ENCODE assay signal across 24 cellular contexts in genomic region chr17:40129498-40129897, GRCh38. TPM values are rescaled to one million over a fixed set of nuclear protein-coding genes. Genes with fewer than 3 reads are reported as not detected.
A peak's percentile ranks its signal among the peaks of the same experiment; 100 is the strongest.
DNase-seq lines count a peak whose midpoint lies in the region; ATAC-seq and TF ChIP-seq lines count a peak whose summit lies in the region.
"Had no signal": no experiment of that assay in that cellular context is flagged by ENCODE, and none has a peak within 500 bp of the region (broad histone marks: within the 10 kb centered on the region; RNA-seq: fewer than 3 reads in every experiment).

No MANE protein-coding gene starts in this region.

- ATAC-seq in Panc1 (no peak), HG03378 (IDR thresholded peaks at IDR 0.05; ENCODE audit: unreplicated experiment) (no peak)
- ATAC-seq: heart right ventricle, sciatic nerve had no signal

- intact Hi-C loops in Panc1 (cut with micrococcal nuclease; ENCODE audit: unreplicated experiment) = no loop called here

- H3K4me3 ChIP-seq in Panc1 (ENCODE audit: low read depth in 2 of 2, low read length in 2 of 2) = no peak overlapping the region
- H3K4me3 ChIP-seq: adrenal gland, heart right ventricle, ovary, tibial artery had no signal

- CTCF ChIA-PET in Panc1 (lab: Charles Lee) = no interaction called here

- TF ChIP-seq CTCF in Panc1 (IDR thresholded peaks at IDR 0.05) (no peak), chondrocyte (IDR thresholded peaks at IDR 0.05) (no peak), progenitor cell of endocrine pancreas (IDR thresholded peaks at IDR 0.05; ENCODE audit: unreplicated experiment) (peak; percentile 16)

- no peaks in the 10 kb centered on the region for H3K27me3 ChIP-seq in Panc1 (ENCODE audit: control insufficient read depth, insufficient read depth, low read length)
- H3K27me3 ChIP-seq: adrenal gland, heart right ventricle, ovary, tibial artery had no signal

- H3K27ac ChIP-seq in Panc1 (ENCODE audit: low read length) = no peak overlapping the region
- H3K27ac ChIP-seq: 22Rv1, adrenal gland, ovary, tibial artery had no signal

- H3K9me3 Mint-ChIP-seq in chondrocyte (ENCODE audit: low read depth) = no peaks in the 10 kb centered on the region
- H3K9me3 Mint-ChIP-seq in progenitor cell of endocrine pancreas (ENCODE audit: low read depth) = no peaks in the 10 kb centered on the region
- H3K9me3 Mint-ChIP-seq: activated T-helper 1 cell treated with anti-CD3 and anti-CD28 coated beads, Interleukin-12 subunit alpha, Interleukin-12 subunit beta, Interleukin-2, Interleukin-4 antibody, amounts not matched to agents 30 ng/mL and 10 ng/mL and 1 ng/mL, durations not matched to agents 14 hours and 24 hours and 36 hours; immature natural killer cell; T-helper 1 cell treated with Interleukin-12 subunit alpha and Interleukin-12 subunit beta and Interleukin-4 antibody, amounts not matched to agents 30 μg/mL and 1 μg/mL, for 36 hours had no signal

- peaks cover 9% of the 10 kb centered on the region for H3K4me1 ChIP-seq in Panc1 (ENCODE audit: control insufficient read depth, insufficient read depth, low read length)

- POLR2A ChIA-PET in Panc1 (lab: Charles Lee) = no interaction called here

- H3K4me3 Mint-ChIP-seq in chondrocyte (ENCODE audit: unreplicated experiment) (no peak overlapping the region), progenitor cell of endocrine pancreas (ENCODE audit: low read depth) (no peak overlapping the region)
- H3K4me3 Mint-ChIP-seq: activated T-helper 1 cell treated with anti-CD3 and anti-CD28 coated beads, Interleukin-12 subunit alpha, Interleukin-12 subunit beta, Interleukin-2, Interleukin-4 antibody, amounts not matched to agents 30 ng/mL and 10 ng/mL and 1 ng/mL, durations not matched to agents 14 hours and 24 hours and 36 hours; immature natural killer cell; T-helper 1 cell treated with Interleukin-12 subunit alpha and Interleukin-12 subunit beta and Interleukin-4 antibody, amounts not matched to agents 30 μg/mL and 1 μg/mL, for 36 hours had no signal

- in situ Hi-C loops in Panc1 (cut with HindIII; ENCODE audit: low pct_unique_long_range_greater_than_20kb, low sequenced_read_pairs) = no loop called here

- peaks cover 48% of the 10 kb centered on the region for H3K36me3 ChIP-seq in Panc1 (ENCODE audit: control insufficient read depth, insufficient read depth, low read length)
- H3K36me3 ChIP-seq: ovary had no signal

- H3K27ac Mint-ChIP-seq in chondrocyte (ENCODE audit: unreplicated experiment) (peak overlapping the region; percentile 18), progenitor cell of endocrine pancreas (no peak overlapping the region)
- H3K27ac Mint-ChIP-seq: activated T-helper 1 cell treated with anti-CD3 and anti-CD28 coated beads, Interleukin-12 subunit alpha, Interleukin-12 subunit beta, Interleukin-2, Interleukin-4 antibody, amounts not matched to agents 30 ng/mL and 10 ng/mL and 1 ng/mL, durations not matched to agents 14 hours and 24 hours and 36 hours; T-helper 1 cell treated with Interleukin-12 subunit alpha and Interleukin-12 subunit beta and Interleukin-4 antibody, amounts not matched to agents 30 μg/mL and 1 μg/mL, for 36 hours had no signal

- DNase-seq in DMS 273 (lab: John Stamatoyannopoulos, UW; ENCODE audit: unreplicated experiment) (peak; percentile 27), DMS 273 treated with DMSO at 0.1 percent for 48 hours (lab: John Stamatoyannopoulos, UW) (no peak), Panc1 (ENCODE audit: low read depth, low spot score) (no peak), chondrocyte (ENCODE audit: low spot score) (no peak), progenitor cell of endocrine pancreas (ENCODE audit: low spot score, unreplicated experiment) (no peak)
- no peak for DNase-seq in activated naive CD4-positive, alpha-beta T cell treated with Interleukin-2 at 50 U/mL for 16 hours
- DNase-seq in stimulated activated CD4-positive, alpha-beta T cell treated with anti-CD3 and anti-CD28 coated beads, Interleukin-4, amount 100 ng/mL, for 1 hour = no peak
- DNase-seq: AML-193; cerebellar nuclear complex; heart right ventricle; immature natural killer cell; NCI-H1436 treated with DMSO at 0.1 percent for 48 hours; NCI-H2171 treated with DMSO at 0.1 percent for 48 hours; NCI-H526 treated with DMSO at 0.1 percent for 48 hours; ovary; SHP77 treated with DMSO at 0.1 percent for 48 hours; stimulated activated naive CD4-positive, alpha-beta T cell; tibial artery had no signal

- H3K4me1 Mint-ChIP-seq in chondrocyte (ENCODE audit: low read depth) (peaks cover 21% of the 10 kb centered on the region), progenitor cell of endocrine pancreas (ENCODE audit: low read depth) (peaks cover 14% of the 10 kb centered on the region)

- H3K36me3 Mint-ChIP-seq in chondrocyte (ENCODE audit: low read depth) = peaks cover 48% of the 10 kb centered on the region
- peaks cover 45% of the 10 kb centered on the region for H3K36me3 Mint-ChIP-seq in progenitor cell of endocrine pancreas (ENCODE audit: insufficient read depth)

- no peaks in the 10 kb centered on the region for H3K9me3 ChIP-seq in Panc1 (ENCODE audit: control insufficient read depth, insufficient read depth, low read depth, low read length)
- H3K9me3 ChIP-seq: adrenal gland, heart right ventricle, ovary, tibial artery had no signal

- BruUV-seq in Panc1 (replicated peaks; lab: Mats Ljungman, UMichigan) = TSS peak; percentile 41

- no peaks in the 10 kb centered on the region for H3K27me3 Mint-ChIP-seq in chondrocyte (ENCODE audit: low read depth)
- no peaks in the 10 kb centered on the region for H3K27me3 Mint-ChIP-seq in progenitor cell of endocrine pancreas

RNA-seq across cellular contexts. Expression of gene MSL1, which starts 7.7 kb away (rescaled TPM):
- 96.3 TPM for total RNA-seq in Panc1 (2021; ENCODE audit: unreplicated experiment)
- 48.8 TPM for polyA plus RNA-seq in Panc1 (2012; ENCODE audit: insufficient read length)
- total RNA-seq in chondrocyte = 86.8 to 103 TPM (median 96.2 TPM) in 3 replicates
- total RNA-seq in progenitor cell of endocrine pancreas = 137 and 143 TPM in 2 replicates

RNA-seq across cellular contexts. Expression of gene CASC3, which starts 10.8 kb away (rescaled TPM):
- total RNA-seq in Panc1 (2021; ENCODE audit: unreplicated experiment) (97.4 TPM), chondrocyte (70.2 to 78.3 TPM (median 70.6 TPM) in 3 replicates), progenitor cell of endocrine pancreas (121 and 122 TPM in 2 replicates)
- 52.3 TPM for polyA plus RNA-seq in Panc1 (2012; ENCODE audit: insufficient read length)

RNA-seq across cellular contexts. Expression of gene NR1D1, which starts 29.1 kb away (rescaled TPM):
- total RNA-seq in Panc1 (2021; ENCODE audit: unreplicated experiment) (8.8 TPM), chondrocyte (5.9 to 7.9 TPM (median 6.6 TPM) in 3 replicates), progenitor cell of endocrine pancreas (2.4 and 2.6 TPM in 2 replicates)
- polyA plus RNA-seq in Panc1 (2012; ENCODE audit: insufficient read length) = 8.6 TPM

RNA-seq across cellular contexts. Expression of gene RAPGEFL1, which starts 47.8 kb away (rescaled TPM):
- total RNA-seq in Panc1 (2021; ENCODE audit: unreplicated experiment) = 6.5 TPM
- 3.3 TPM for polyA plus RNA-seq in Panc1 (2012; ENCODE audit: insufficient read length)
- total RNA-seq in chondrocyte = 3.6 to 5.5 TPM (median 3.9 TPM) in 3 replicates
- total RNA-seq in progenitor cell of endocrine pancreas = 17.0 and 18.3 TPM in 2 replicates
- polyA plus RNA-seq: immature natural killer cell had no signal
